8 cellular contexts compared by ENCODE assay signal in the genomic region with DNA sequence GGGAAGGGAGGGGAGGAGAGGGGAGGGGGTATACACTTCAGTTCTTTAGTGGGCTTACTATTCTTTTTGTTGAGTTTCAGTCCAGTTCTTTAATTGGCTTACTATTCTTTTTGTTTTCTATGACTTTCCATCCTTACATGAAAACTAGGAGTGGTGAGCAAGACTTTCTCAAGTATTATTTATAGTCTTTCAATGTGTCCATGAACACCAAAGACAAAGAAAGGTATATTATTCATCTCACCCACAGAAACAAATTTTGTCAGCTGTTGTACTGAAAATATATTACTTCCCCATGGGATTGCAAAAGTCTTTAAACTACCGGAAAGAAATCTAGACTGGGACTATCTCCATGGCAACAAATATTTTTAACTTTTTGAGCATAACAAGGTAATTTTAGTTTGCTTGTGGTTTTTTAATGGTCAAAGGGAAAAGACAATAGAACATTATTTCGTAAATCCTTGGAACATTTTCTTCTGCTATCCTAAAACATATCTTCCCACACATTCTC. TPM values are rescaled to one million over a fixed set of nuclear protein-coding genes. Genes with fewer than 3 reads are reported as not detected.
DNase-seq lines count a peak whose midpoint lies in the region; ATAC-seq and TF ChIP-seq lines count a peak whose summit lies in the region.

No MANE protein-coding gene starts in this region.

- TF ChIP-seq CTCF in HL-60 (IDR thresholded peaks at IDR 0.05; ENCODE audit: insufficient read depth, low read length) (no peak), left ventricle myocardium inferior (IDR thresholded peaks at IDR 0.05; ENCODE audit: borderline replicate concordance) (no peak)

- H3K4me1 ChIP-seq in adipocyte (ENCODE audit: control insufficient read depth, insufficient read depth, low read length) (peaks cover 49% of the 10 kb centered on the region), left ventricle myocardium inferior (peaks cover 31% of the 10 kb centered on the region)

- no peak overlapping the region for H3K4me3 ChIP-seq in HL-60 (replicated peaks; ENCODE audit: insufficient read depth, low read length)
- peak overlapping the region; percentile 68 for H3K4me3 ChIP-seq in adipocyte (ENCODE audit: low read length)
- H3K4me3 ChIP-seq in left ventricle myocardium inferior, result no peak overlapping the region

- H3K27me3 ChIP-seq in HL-60 (ENCODE audit: insufficient read depth, poor library complexity, severe bottlenecking) (no peaks in the 10 kb centered on the region), adipocyte (replicated peaks; ENCODE audit: control insufficient read depth, insufficient read depth, low read length) (no peaks in the 10 kb centered on the region), left ventricle myocardium inferior (ENCODE audit: low read depth) (no peaks in the 10 kb centered on the region)

- peaks cover 27% of the 10 kb centered on the region for H3K36me3 ChIP-seq in adipocyte (ENCODE audit: control insufficient read depth, insufficient read depth, low read length, severe bottlenecking)
- H3K36me3 ChIP-seq in left ventricle myocardium inferior, result peaks cover 34% of the 10 kb centered on the region

- H3K9ac ChIP-seq in adipocyte (ENCODE audit: low read length), result peak overlapping the region; percentile 82

- H3K27ac ChIP-seq in HL-60 (replicated peaks), result peak overlapping the region; percentile 80
- H3K27ac ChIP-seq in left ventricle myocardium inferior (replicated peaks), result peak overlapping the region; percentile 71

- DNase-seq in HL-60 (ENCODE audit: low read depth in 1 of 2, low spot score in 1 of 2), result peak; percentile 11 to 61
- DNase-seq in adipocyte (ENCODE audit: low read depth), result peak; percentile 95
- no peak for DNase-seq in left ventricle myocardium inferior
- peak; percentile 81 for DNase-seq in stromal cell of bone marrow (ENCODE audit: low read depth)
- no peak for DNase-seq in DMS153 treated with DMSO at 0.1 percent for 48 hours (lab: John Stamatoyannopoulos, UW; ENCODE audit: unreplicated experiment)
- DNase-seq in DMS 273 (lab: John Stamatoyannopoulos, UW; ENCODE audit: unreplicated experiment), result no peak
- DNase-seq in stimulated activated CD4-positive, alpha-beta T cell treated with anti-CD3 and anti-CD28 coated beads, Interleukin-4, amount 100 ng/mL, for 4 hours, result no peak

- intact Hi-C loops in left ventricle myocardium inferior (cut with micrococcal nuclease), result no loop called here

- H3K9me3 ChIP-seq in adipocyte (ENCODE audit: control insufficient read depth, low read length) (no peaks in the 10 kb centered on the region), left ventricle myocardium inferior (replicated peaks) (no peaks in the 10 kb centered on the region)

- no peak for ATAC-seq in GM19328 (IDR thresholded peaks at IDR 0.05; ENCODE audit: unreplicated experiment)

RNA-seq across cellular contexts. Expression of a gene that starts 17.6 kb away (rescaled TPM):
- 13.1 TPM for total RNA-seq in left ventricle myocardium inferior

Comparison
In these comparisons a context has a peak if more than half of its experiments do, and no peak if none do; other contexts are left out.
1. DNase-seq: peak in HL-60 (2 of 2), adipocyte (single experiment) and stromal cell of bone marrow (single experiment); none in left ventricle myocardium inferior (single experiment), DMS153 treated with DMSO at 0.1 percent for 48 hours (single experiment), DMS 273 (single experiment) and stimulated activated CD4-positive, alpha-beta T cell treated with anti-CD3 and anti-CD28 coated beads, Interleukin-4, amount 100 ng/mL, for 4 hours (0 of 2).